8 cellular contexts compared by ENCODE assay signal in the genomic region with DNA sequence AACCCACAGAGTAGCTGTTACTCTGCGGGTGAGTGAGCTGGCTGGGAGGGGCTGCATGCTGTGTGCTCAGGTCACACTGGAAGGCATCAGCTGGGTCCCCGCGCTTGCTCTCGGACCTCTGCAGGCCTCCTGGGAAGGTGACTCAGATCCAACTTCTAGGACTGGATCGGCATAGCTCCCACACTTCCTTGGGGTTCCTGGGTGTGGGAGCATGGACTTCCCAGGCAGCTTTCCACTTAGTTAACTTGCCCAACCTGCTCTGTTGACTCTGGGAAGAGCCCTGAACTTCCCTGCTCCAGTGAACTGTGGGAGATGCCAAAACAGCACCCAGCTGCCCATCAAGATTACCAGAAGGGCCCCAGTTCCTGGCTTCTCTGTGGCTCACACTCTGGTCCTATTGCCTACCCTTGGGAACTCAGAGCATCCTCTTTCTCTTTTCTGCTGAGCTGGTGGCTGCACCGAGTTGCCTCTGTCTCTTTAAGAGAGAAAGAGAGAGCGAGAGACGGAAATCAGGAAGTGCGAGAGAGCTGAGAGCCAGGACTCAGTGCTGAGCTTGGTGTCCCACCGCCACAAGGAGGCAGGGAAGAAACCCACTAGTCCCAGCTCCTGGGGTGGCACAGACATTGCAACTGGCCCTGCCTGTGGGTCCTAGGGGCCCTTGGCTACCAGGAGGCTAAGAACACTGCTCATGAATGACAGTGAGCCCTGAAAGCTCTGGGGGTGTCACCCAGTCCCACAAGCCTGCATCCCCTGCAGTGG. TPM values are rescaled to one million over a fixed set of nuclear protein-coding genes. Genes with fewer than 3 reads are reported as not detected.
DNase-seq lines count a peak whose midpoint lies in the region; ATAC-seq and TF ChIP-seq lines count a peak whose summit lies in the region.

A gene (plus strand): TSS at position 544 of the 759 bp plus-strand sequence. CDS start 2,752 bp downstream, outside the sequence.

- peak within 1 kb of the TSS; percentile 93 for H3K4me3 Mint-ChIP-seq in activated CD4-positive, alpha-beta memory T cell treated with anti-CD3 and anti-CD28 coated beads, Interleukin-2, amount 10 ng/mL, durations not matched to agents 7 days and 5 days

- CTCF ChIA-PET in activated CD4-positive, alpha-beta memory T cell treated with anti-CD3 and anti-CD28 coated beads, Interleukin-2, amount 10 ng/mL, durations not matched to agents 7 days and 5 days (lab: Charles Lee), result interaction anchor here (0.8 to 3.7 kb wide), 12 partner anchors 10 to 194 kb away, joined by 4 to 66 read pairs (median 10); a partner anchor contains a TSS

- peaks cover 36% of the 10 kb centered on the region for H3K4me1 ChIP-seq in thymus (ENCODE audit: control insufficient read depth, insufficient read depth, low read length)

- H3K27ac ChIP-seq in 22Rv1 (peak within 1 kb of the TSS; percentile 31; the same call in 1 of the 2 replicates), thymus (ENCODE audit: low read depth) (peak within 1 kb of the TSS; percentile 81)

- peaks cover 41% of the 10 kb centered on the region for H3K36me3 Mint-ChIP-seq in activated CD4-positive, alpha-beta memory T cell treated with anti-CD3 and anti-CD28 coated beads, Interleukin-2, amount 10 ng/mL, durations not matched to agents 7 days and 5 days (ENCODE audit: low read depth)

- POLR2A ChIA-PET in activated CD4-positive, alpha-beta memory T cell treated with anti-CD3 and anti-CD28 coated beads, Interleukin-2, amount 10 ng/mL, durations not matched to agents 7 days and 5 days (lab: Charles Lee), result interaction anchor here (0.7 to 2.6 kb wide), 22 partner anchors 8 to 451 kb away, joined by 3 to 11 read pairs (median 5); a partner anchor contains a TSS

- H3K27me3 Mint-ChIP-seq in activated CD4-positive, alpha-beta memory T cell treated with anti-CD3 and anti-CD28 coated beads, Interleukin-2, amount 10 ng/mL, durations not matched to agents 7 days and 5 days, result no peaks in the 10 kb centered on the region

- 37% methylated on average over 10 of the region's 10 CpGs for WGBS in thymus

- H3K9me3 Mint-ChIP-seq in activated CD4-positive, alpha-beta memory T cell treated with anti-CD3 and anti-CD28 coated beads, Interleukin-2, amount 10 ng/mL, durations not matched to agents 7 days and 5 days, result no peaks in the 10 kb centered on the region

- peaks cover 16% of the 10 kb centered on the region for H3K36me3 ChIP-seq in thymus (ENCODE audit: control insufficient read depth, insufficient read depth)

- peak; percentile 37 for TF ChIP-seq CTCF in 22Rv1 (IDR thresholded peaks at IDR 0.05)
- TF ChIP-seq CTCF in GM12872 (IDR thresholded peaks at IDR 0.05; ENCODE audit: insufficient read depth, low read depth, low read length), result peak; percentile 27; the same call in 1 of the 3 replicates
- peak; percentile 31 for TF ChIP-seq CTCF in epithelial cell of esophagus (IDR thresholded peaks at IDR 0.05; ENCODE audit: insufficient read depth, low read depth, low read length, missing control alignments)

- peak; percentile 60 for ATAC-seq in HG02642 (IDR thresholded peaks at IDR 0.05; ENCODE audit: poor library complexity, unreplicated experiment)

- H3K27me3 ChIP-seq in thymus (ENCODE audit: control insufficient read depth, insufficient read depth), result no peaks in the 10 kb centered on the region

- H3K4me3 ChIP-seq in epithelial cell of esophagus (ENCODE audit: low read length) (peak within 1 kb of the TSS; percentile 79), thymus (ENCODE audit: low read length) (peak within 1 kb of the TSS; percentile 66)

- no peaks in the 10 kb centered on the region for H3K9me3 ChIP-seq in thymus (ENCODE audit: control insufficient read depth)

- H3K27ac Mint-ChIP-seq in activated CD4-positive, alpha-beta memory T cell treated with anti-CD3 and anti-CD28 coated beads, Interleukin-2, amount 10 ng/mL, durations not matched to agents 7 days and 5 days, result peak within 1 kb of the TSS; percentile 77

- DNase-seq in NCI-H2029 (lab: John Stamatoyannopoulos, UW), result peak; percentile 28
- peak; percentile 72 for DNase-seq in activated CD4-positive, alpha-beta memory T cell treated with anti-CD3 and anti-CD28 coated beads, Interleukin-2, amount 10 ng/mL, durations not matched to agents 7 days and 5 days
- peak; percentile 73 for DNase-seq in epithelial cell of esophagus (ENCODE audit: low read depth)
- DNase-seq in middle frontal gyrus (ENCODE audit: extremely low spot score, low spot score), result peak; percentile 37

- peaks cover 86% of the 10 kb centered on the region for H3K4me1 Mint-ChIP-seq in activated CD4-positive, alpha-beta memory T cell treated with anti-CD3 and anti-CD28 coated beads, Interleukin-2, amount 10 ng/mL, durations not matched to agents 7 days and 5 days

RNA-seq across cellular contexts. Expression of the gene that starts here (rescaled TPM):
- 10 to 100 TPM; 61.8 to 63.6 TPM for total RNA-seq in activated CD4-positive, alpha-beta memory T cell treated with anti-CD3 and anti-CD28 coated beads, Interleukin-2, amount 10 ng/mL, durations not matched to agents 7 days and 5 days
- polyA plus RNA-seq in thymus, result 17.1 TPM

Comparison
In these comparisons a context has a peak if more than half of its experiments do, and no peak if none do; other contexts are left out.
1. Peak in every context shown above with its lines: DNase-seq, ATAC-seq, H3K4me3 ChIP-seq and H3K27ac ChIP-seq.